Comparison of ENCODE assay signal across 29 cellular contexts in the genomic region with DNA sequence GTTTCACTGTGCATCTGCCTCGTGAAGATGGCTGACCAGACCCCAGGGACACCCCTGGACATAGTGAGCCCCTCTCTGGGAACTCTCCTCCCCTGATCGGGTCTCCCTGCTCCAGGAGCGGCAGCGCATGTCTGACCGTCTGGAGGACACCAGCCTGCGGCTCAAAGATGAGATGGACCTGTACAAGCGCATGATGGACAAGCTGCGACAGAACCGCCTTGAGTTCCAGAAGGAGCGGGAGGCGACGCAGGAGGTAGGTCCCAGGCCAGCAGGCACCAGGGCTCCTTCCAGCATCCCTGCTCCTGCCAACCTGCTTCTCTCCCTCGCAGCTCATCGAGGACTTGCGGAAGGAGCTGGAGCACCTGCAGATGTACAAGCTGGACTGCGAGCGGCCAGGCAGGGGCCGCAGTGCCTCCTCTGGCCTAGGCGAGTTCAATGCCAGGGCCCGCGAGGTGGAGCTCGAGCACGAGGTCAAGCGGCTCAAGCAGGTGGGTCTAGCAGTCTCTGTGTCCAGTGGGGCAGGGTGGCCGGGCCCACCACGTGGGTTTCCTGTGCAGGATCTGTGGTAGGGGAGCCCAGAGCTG.
"Had no signal": no experiment of that assay in that cellular context is flagged by ENCODE, and none has a peak within 500 bp of the region (broad histone marks: within the 10 kb centered on the region; RNA-seq: fewer than 3 reads in every experiment).

No MANE protein-coding gene starts in this region.

- H3K36me3 ChIP-seq: ascending aorta, cardiac muscle cell had no signal

- ATAC-seq: activated CD4-positive, alpha-beta T cell treated with anti-CD3 and anti-CD28 coated beads for 36 hours; activated CD4-positive, CD25-positive, alpha-beta regulatory T cell treated with anti-CD3 and anti-CD28 coated beads, Interleukin-2, amount 50 U/mL, for 24 hours; activated CD8-positive, alpha-beta T cell treated with anti-CD3 and anti-CD28 coated beads, Interleukin-2, amount 10 ng/mL, durations not matched to agents 7 days and 5 days; WTC11 had no signal

- H3K9me3 ChIP-seq: ascending aorta had no signal

- H3K4me2 ChIP-seq: PC-9 had no signal

- H3K27me3 ChIP-seq: ascending aorta, cardiac muscle cell had no signal

- H3K4me3 ChIP-seq: ascending aorta, cardiac muscle cell, PC-9 had no signal

- H3K27ac ChIP-seq: cardiac muscle cell, PC-9 had no signal

- H2AFZ ChIP-seq: PC-9 had no signal

- FAIRE-seq: RCC 7860, TTC549 had no signal

- DNase-seq: activated CD4-positive, alpha-beta T cell treated with anti-CD3 and anti-CD28 coated beads for 36 hours; activated CD4-positive, alpha-beta T cell treated with anti-CD3 and anti-CD28 coated beads, Interleukin-2, amount 10 ng/mL, durations not matched to agents 7 days and 5 days; activated CD4-positive, alpha-beta T cell treated with anti-CD3 and anti-CD28 coated beads, Interleukin-2, amount 50 U/mL, for 48 hours; activated CD8-positive, alpha-beta T cell treated with anti-CD3 and anti-CD28 coated beads, Interleukin-2, amount 10 ng/mL, durations not matched to agents 7 days and 5 days; activated effector memory CD4-positive, alpha-beta T cell treated with Interleukin-2 at 50 U/mL for 16 hours; activated naive CD4-positive, alpha-beta T cell; activated naive CD4-positive, alpha-beta T cell treated with anti-CD3 and anti-CD28 coated beads, Interleukin-2, amount 50 U/mL, for 16 hours; activated naive CD8-positive, alpha-beta T cell treated with anti-CD3 and anti-CD28 coated beads for 36 hours; activated T-cell treated with anti-CD3 and anti-CD28 coated beads, Interleukin-2, amount 50 U/mL, for 48 hours; amygdala; NCI-H1092 treated with DMSO at 0.1 percent for 48 hours; NCI-H1417; NCI-H146; NCI-H187; NCI-H2029 treated with DMSO at 0.1 percent for 48 hours; NCI-H2107; NCI-H2171; NCI-H510A; NCI-H526; NCI-H748 treated with DMSO at 0.1 percent for 48 hours; NK-92 treated with Interleukin-12 subunit alpha and Interleukin-12 subunit beta, amount 100 ng/mL, for 24 hours; PC-9; Right ventricle myocardium superior had no signal
